14 cellular contexts compared by ENCODE assay signal in the genomic region with DNA sequence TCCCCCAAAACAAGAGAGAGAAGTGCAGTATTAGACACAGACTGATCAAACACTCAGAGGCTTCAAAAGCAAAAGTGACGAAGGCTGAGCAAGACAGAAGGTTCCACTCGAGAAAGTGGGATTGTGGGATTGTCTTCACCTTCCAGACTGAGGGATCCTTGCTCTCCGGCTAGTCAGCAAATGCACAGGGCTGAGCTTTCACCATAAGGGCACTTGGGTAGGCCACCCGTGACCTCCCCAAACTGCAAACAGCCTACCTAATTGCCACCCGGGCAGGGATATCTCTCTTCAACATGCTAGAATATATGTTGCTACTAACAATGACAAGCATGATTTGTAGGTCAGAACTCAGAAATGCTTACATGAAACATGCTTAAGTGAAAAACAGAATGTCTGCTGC. TPM values are rescaled to one million over a fixed set of nuclear protein-coding genes. Genes with fewer than 3 reads are reported as not detected.
"Had no signal": no experiment of that assay in that cellular context is flagged by ENCODE, and none has a peak within 500 bp of the region (broad histone marks: within the 10 kb centered on the region; RNA-seq: fewer than 3 reads in every experiment).

No MANE protein-coding gene starts in this region.

- H3K4me1 ChIP-seq: adrenal gland, prostate gland, upper lobe of left lung had no signal

- H2AFZ ChIP-seq: hepatocyte had no signal

- H3K4me3 ChIP-seq: adrenal gland, cardiac muscle cell, hepatocyte, prostate gland, upper lobe of left lung had no signal

- H3K27me3 Mint-ChIP-seq: stimulated activated naive CD8-positive, alpha-beta T cell treated with anti-CD3 and anti-CD28 coated beads, Interleukin-15, Interleukin-2, amounts not matched to agents 100 ng/mL and 50 ng/mL, for 24 hours had no signal

- H3K27ac Mint-ChIP-seq: activated naive CD4-positive, alpha-beta T cell treated with anti-CD3 and anti-CD28 coated beads, Interleukin-2, amount 50 U/mL, for 72 hours; stimulated activated naive CD8-positive, alpha-beta T cell treated with anti-CD3 and anti-CD28 coated beads, Interleukin-15, Interleukin-2, amounts not matched to agents 100 ng/mL and 50 ng/mL, for 24 hours had no signal

- H3K27ac ChIP-seq: cardiac muscle cell, hepatocyte, suprapubic skin, upper lobe of left lung, WERI-Rb-1 had no signal

- H3K79me2 ChIP-seq: hepatocyte had no signal

- H3K4me2 ChIP-seq: hepatocyte had no signal

- H3K27me3 ChIP-seq: adrenal gland, cardiac muscle cell, dorsolateral prefrontal cortex, hepatocyte, suprapubic skin, upper lobe of left lung had no signal

- H3K9me3 ChIP-seq: adrenal gland, prostate gland, suprapubic skin, upper lobe of left lung had no signal

- ATAC-seq: activated naive CD4-positive, alpha-beta T cell treated with anti-CD3 and anti-CD28 coated beads, Interleukin-2, amount 50 U/mL, for 72 hours had no signal

- DNase-seq: activated CD4-positive, alpha-beta T cell treated with anti-CD3 and anti-CD28 coated beads, Interleukin-2, amount 50 U/mL, for 4 hours; activated gamma-delta T cell treated with Interleukin-2 at 50 U/mL for 16 hours; T-helper 2 cell; upper lobe of left lung; WERI-Rb-1 had no signal

- H3K36me3 ChIP-seq: cardiac muscle cell, prostate gland had no signal

- H3K4me3 Mint-ChIP-seq: stimulated activated naive CD8-positive, alpha-beta T cell treated with anti-CD3 and anti-CD28 coated beads, Interleukin-15, Interleukin-2, amounts not matched to agents 100 ng/mL and 50 ng/mL, for 24 hours had no signal

RNA-seq across cellular contexts. Expression of gene RIPK4, which starts 35.3 kb away (rescaled TPM):
- polyA plus RNA-seq: neural cell had no signal
